ENCODE assay signal across 8 cellular contexts in genomic region chr14:34874386-34875030, GRCh38. TPM values are rescaled to one million over a fixed set of nuclear protein-coding genes. Genes with fewer than 3 reads are reported as not detected.
DNase-seq lines count a peak whose midpoint lies in the region; ATAC-seq and TF ChIP-seq lines count a peak whose summit lies in the region.

No MANE protein-coding gene starts in this region.

- peak; percentile 39 for ATAC-seq in GM21528 (IDR thresholded peaks at IDR 0.05; ENCODE audit: low FRiP score, unreplicated experiment)
- peak; percentile 52 for ATAC-seq in aorta (ENCODE audit: low FRiP score)

- H3K36me3 ChIP-seq in SJCRH30 (0 out of 2 replicates have a peak, but pooled peaks cover 6% of the 10 kb centered on the region), left ventricle myocardium inferior (no peaks in the 10 kb centered on the region), prostate gland (no peaks in the 10 kb centered on the region), aorta (ENCODE audit: control insufficient read depth in 1 of 2, insufficient read depth in 2 of 2, low read length in 1 of 2) (no peaks in the 10 kb centered on the region)

- H3K27me3 ChIP-seq in SJCRH30 = no peaks in the 10 kb centered on the region
- H3K27me3 ChIP-seq in left ventricle myocardium inferior (ENCODE audit: low read depth) = no peaks in the 10 kb centered on the region
- H3K27me3 ChIP-seq in prostate gland (replicated peaks; ENCODE audit: insufficient read depth) = no peaks in the 10 kb centered on the region
- no peaks in the 10 kb centered on the region for H3K27me3 ChIP-seq in aorta (ENCODE audit: control insufficient read depth in 1 of 2, insufficient read depth in 2 of 2, low read length in 1 of 2)

- no peak for TF ChIP-seq POLR2A in prostate gland (IDR thresholded peaks at IDR 0.05)

- H3K4me3 ChIP-seq in SJCRH30 (peak overlapping the region; percentile 85), left ventricle myocardium inferior (peak overlapping the region; percentile 85), prostate gland (peak overlapping the region; percentile 73 to 80), aorta (ENCODE audit: low read length in 2 of 2) (peak overlapping the region; percentile 58 to 85)

- intact Hi-C loops in left ventricle myocardium inferior (cut with micrococcal nuclease) = no loop called here
- intact Hi-C loops in prostate gland (cut with DNase I) = loop anchor here (2.0 to 10.0 kb wide), 5 partner anchors 108 to 530 kb away; partner anchors contain the start of genes NFKBIA, PPP2R3C, PRORP and SRP54
- intact Hi-C loops in aorta (cut with DNase I) = loop anchor here in 1 of 2 donors (5.0 kb wide), 1 partner anchor 108 kb away; the partner anchor contains the start of gene SRP54

- no peaks in the 10 kb centered on the region for H3K9me3 ChIP-seq in SJCRH30 (replicated peaks)
- no peaks in the 10 kb centered on the region for H3K9me3 ChIP-seq in left ventricle myocardium inferior (replicated peaks)
- H3K9me3 ChIP-seq in prostate gland = no peaks in the 10 kb centered on the region
- no peaks in the 10 kb centered on the region for H3K9me3 ChIP-seq in aorta (ENCODE audit: control insufficient read depth, low read length)

- H3K4me1 ChIP-seq in SJCRH30 = peaks cover 4% of the 10 kb centered on the region; the same call in 1 of the 2 replicates
- peaks cover 30% of the 10 kb centered on the region for H3K4me1 ChIP-seq in left ventricle myocardium inferior
- no peaks in the 10 kb centered on the region for H3K4me1 ChIP-seq in prostate gland (replicated peaks)
- H3K4me1 ChIP-seq in aorta (ENCODE audit: control insufficient read depth in 1 of 2, insufficient read depth in 2 of 2, low read length in 2 of 2) = no peaks in the 10 kb centered on the region

- H3K27ac ChIP-seq in SJCRH30 (peak overlapping the region; percentile 76), adipose tissue (ENCODE audit: low read depth, low read length) (peak overlapping the region; percentile 99), left ventricle myocardium inferior (replicated peaks) (peak overlapping the region; percentile 98), prostate gland (peak overlapping the region; percentile 99 to 100), aorta (ENCODE audit: low read depth in 1 of 2, low read length in 2 of 2) (peak overlapping the region; percentile 72 to 88)

- WGBS in adipose tissue, 3 donors = 0 to 1% (median 1%) methylated on average over 59 to 85 of the region's 85 CpGs
- under 1% methylated on average over 44 of the region's 85 CpGs for WGBS in prostate gland
- 0% methylated on average over 45 to 85 of the region's 85 CpGs for WGBS in aorta, 2 donors

- TF ChIP-seq CTCF in left ventricle myocardium inferior (IDR thresholded peaks at IDR 0.05; ENCODE audit: borderline replicate concordance) = no peak
- TF ChIP-seq CTCF in prostate gland (IDR thresholded peaks at IDR 0.05) = peak in 2 of 4 experiments; percentile 4 to 6

- peak; percentile 67 for DNase-seq in ELR (ENCODE audit: low read depth)
- DNase-seq in HuH-7 (ENCODE audit: low spot score) = peak; percentile 22
- DNase-seq in SJCRH30 = peak; percentile 65 to 66
- DNase-seq in left ventricle myocardium inferior = peak; percentile 51
- DNase-seq in prostate gland (ENCODE audit: low spot score) = peak; percentile 32
- DNase-seq in aorta = peak; percentile 70 to 84

RNA-seq across cellular contexts. Expression of gene BAZ1A, which starts 0.7 kb away (rescaled TPM):
- 51.9 and 60.8 TPM in 2 replicates for total RNA-seq in SJCRH30 (2014; rRNA removed; shearing (Covaris generic))
- polyA plus RNA-seq in adipose tissue (10 to 100 TPM in 2 of 3 donors, 1 to 10 TPM in 1; 5.9 to 27.2 (median 24.3) TPM), aorta (10 to 100 TPM in 1 of 2 donors, 1 to 10 TPM in 1; 9.1 to 19.5 TPM)
- total RNA-seq in left ventricle myocardium inferior (4.5 TPM), prostate gland (10 to 100 TPM; 25.3 to 31.5 TPM), aorta (10 to 100 TPM; 24.8 to 26.6 TPM)

Comparison
In these comparisons a context has a peak if more than half of its experiments do, and no peak if none do; other contexts are left out.
1. Peak in every context shown above with its lines: DNase-seq, ATAC-seq, H3K4me3 ChIP-seq and H3K27ac ChIP-seq.
2. DNase-seq: peak in every context shown above with its lines; median percentile 77 in aorta; 67 in ELR; 66 in SJCRH30; 51 in left ventricle myocardium inferior; 32 in prostate gland; 22 in HuH-7.